In the genomic region with DNA sequence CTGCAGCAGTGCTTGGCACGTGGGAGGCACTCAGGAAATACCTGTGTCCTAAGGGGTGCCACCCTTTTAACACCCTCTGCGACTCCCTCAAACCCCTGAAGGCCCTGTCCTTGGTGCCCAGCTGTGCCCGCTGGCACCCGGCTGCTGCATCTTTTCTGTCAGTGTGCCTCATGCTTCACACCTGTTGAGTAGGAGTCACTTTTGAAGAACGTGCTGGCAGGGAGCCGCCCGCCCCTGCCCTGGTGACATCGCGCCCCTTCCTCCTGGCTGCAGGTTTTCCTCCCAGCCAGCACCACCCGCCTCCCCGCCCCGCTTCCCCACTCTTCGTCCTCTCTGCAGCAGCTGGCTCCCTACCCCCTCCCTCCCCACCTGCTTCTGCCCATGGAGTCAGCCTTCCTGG, we compare ENCODE assay signal across 17 cellular contexts. TPM values are rescaled to one million over a fixed set of nuclear protein-coding genes. Genes with fewer than 3 reads are reported as not detected.
DNase-seq lines count a peak whose midpoint lies in the region; ATAC-seq, FAIRE-seq and TF ChIP-seq lines count a peak whose summit lies in the region.
"Had no signal": no experiment of that assay in that cellular context is flagged by ENCODE, and none has a peak within 500 bp of the region (broad histone marks: within the 10 kb centered on the region; RNA-seq: fewer than 3 reads in every experiment).

No MANE protein-coding gene starts in this region.

- TF ChIP-seq EP300 in GM12878 (IDR thresholded peaks at IDR 0.05; ENCODE audit: borderline replicate concordance in 1 of 2, control insufficient read depth in 1 of 2, low read depth in 2 of 2, low read length in 2 of 2), result no peak

- intact Hi-C loops in breast epithelium (cut with DNase I; ENCODE audit: low total_unique reads) (no loop called here), mammary epithelial cell (cut with micrococcal nuclease) (no loop called here), GM12878 (cut with micrococcal nuclease; ENCODE audit: unreplicated experiment) (no loop called here), upper lobe of right lung (cut with DNase I) (no loop called here)

- H3K4me2 ChIP-seq in mammary epithelial cell (ENCODE audit: insufficient read depth, low read depth, low read length) (no peak overlapping the region), GM12878 (ENCODE audit: control insufficient read depth, insufficient read depth) (peak overlapping the region; percentile 28)
- H3K4me2 ChIP-seq: neural progenitor cell had no signal

- H3K4me3 ChIP-seq in breast epithelium (no peak overlapping the region), mammary epithelial cell (replicated peaks in 1 of 3; ENCODE audit: insufficient read depth in 1 of 3, low read depth in 2 of 3, low read length in 3 of 3) (no peak overlapping the region), GM12878 (no peak overlapping the region), upper lobe of right lung (no peak overlapping the region)
- H3K4me3 ChIP-seq: neural progenitor cell, upper lobe of left lung had no signal

- H3K79me2 ChIP-seq in mammary epithelial cell (ENCODE audit: insufficient read depth, low read length) (peaks cover 7% of the 10 kb centered on the region), GM12878 (ENCODE audit: control insufficient read depth, insufficient read depth, low read length) (no peaks in the 10 kb centered on the region; the same call in 1 of the 2 replicates)

- peaks cover 22 to 53% (median 23%) of the 10 kb centered on the region in 3 donors for H3K4me1 Mint-ChIP-seq in naive B cell
- peaks cover 17% of the 10 kb centered on the region for H3K4me1 Mint-ChIP-seq in nephron progenitor cell

- POLR2A ChIA-PET in GM12878 (lab: Charles Lee), result interaction anchor here (0.7 to 2.8 kb wide), 7 partner anchors 9 to 26 kb away, joined by 3 to 10 read pairs (median 3); no protein-coding TSS in a partner anchor

- peak overlapping the region; percentile 89 to 99 (median 96) for H3K27ac Mint-ChIP-seq in naive B cell
- no peak overlapping the region for H3K27ac Mint-ChIP-seq in nephron progenitor cell
- H3K27ac Mint-ChIP-seq: neural progenitor cell had no signal

- ATAC-seq in GM12878, result no peak
- no peak for ATAC-seq in naive B cell (ENCODE audit: low read depth in 2 of 2)
- ATAC-seq in upper lobe of right lung, result no peak
- ATAC-seq in HG03039 (IDR thresholded peaks at IDR 0.05; ENCODE audit: unreplicated experiment), result no peak
- ATAC-seq: CD8-positive, alpha-beta T cell had no signal

- H3K9ac ChIP-seq in mammary epithelial cell (ENCODE audit: insufficient read depth, low read length) (no peak overlapping the region), GM12878 (ENCODE audit: control insufficient read depth, insufficient read depth, low read length) (peak overlapping the region; percentile 41)
- H3K9ac ChIP-seq: neural progenitor cell had no signal

- H3K36me3 ChIP-seq in breast epithelium (no peaks in the 10 kb centered on the region), mammary epithelial cell (ENCODE audit: insufficient read depth, low read length) (peaks cover 15% of the 10 kb centered on the region), GM12878 (ENCODE audit: control insufficient read depth in 2 of 2, insufficient read depth in 2 of 2, low read length in 1 of 2) (peaks cover 22 to 23% of the 10 kb centered on the region in 2 experiments), upper lobe of right lung (peaks cover 80% of the 10 kb centered on the region)
- H3K36me3 ChIP-seq: neural progenitor cell had no signal

- BruUV-seq in mammary epithelial cell (replicated peaks; lab: Mats Ljungman, UMichigan), result no TSS peak
- no TSS peak for BruUV-seq in GM12878 (replicated peaks; lab: Mats Ljungman, UMichigan)

- H3K27ac ChIP-seq in breast epithelium, result peak overlapping the region; percentile 21 to 52
- H3K27ac ChIP-seq in mammary epithelial cell (ENCODE audit: insufficient read depth, low read depth, low read length), result no peak overlapping the region
- H3K27ac ChIP-seq in GM12878 (ENCODE audit: control insufficient read depth, insufficient read depth), result peak overlapping the region; percentile 91
- peak overlapping the region; percentile 36 for H3K27ac ChIP-seq in upper lobe of right lung
- H3K27ac ChIP-seq: neural progenitor cell had no signal

- H3K9me3 ChIP-seq in breast epithelium (no peaks in the 10 kb centered on the region), mammary epithelial cell (replicated peaks; ENCODE audit: insufficient read depth, low read length) (no peaks in the 10 kb centered on the region), GM12878 (replicated peaks; ENCODE audit: control insufficient read depth, insufficient read depth, low read length) (no peaks in the 10 kb centered on the region), upper lobe of right lung (no peaks in the 10 kb centered on the region)
- H3K9me3 ChIP-seq: upper lobe of left lung had no signal

- WGBS in mammary epithelial cell (ENCODE audit: low coverage, missing lambda C conversion rate), result 20% methylated on average over 1 of the region's 13 CpGs
- WGBS in GM12878 (ENCODE audit: insufficient coverage, insufficient replicate concordance, low lambda C conversion rate, missing lambda C conversion rate), result 18% methylated on average over 9 of the region's 13 CpGs

- H3K4me3 Mint-ChIP-seq in naive B cell (peak overlapping the region in 6 of 8 donors; percentile 47 to 87 (median 72)), nephron progenitor cell (no peak overlapping the region)
- H3K4me3 Mint-ChIP-seq: CD8-positive, alpha-beta T cell; neural progenitor cell had no signal

- TF ChIP-seq POLR2A in breast epithelium (IDR thresholded peaks at IDR 0.05) (no peak), GM12878 (IDR thresholded peaks at IDR 0.05; ENCODE audit: low read depth, low read length) (no peak)

- CTCF ChIA-PET in mammary epithelial cell (lab: Charles Lee; ENCODE audit: low non-redundant PET) (no interaction called here), GM12878 (lab: Yijun Ruan, JAX) (interaction anchor here (1.6 to 2.9 kb wide), 2 partner anchors 12 to 16 kb away, joined by 4 to 13 read pairs; no protein-coding TSS in a partner anchor)

- H4K20me1 ChIP-seq in mammary epithelial cell (ENCODE audit: insufficient read depth, low read length) (no peaks in the 10 kb centered on the region), GM12878 (ENCODE audit: control insufficient read depth, insufficient read depth) (no peaks in the 10 kb centered on the region)

- H2AFZ ChIP-seq in mammary epithelial cell (ENCODE audit: low read depth, low read length) (no peak overlapping the region), GM12878 (ENCODE audit: control insufficient read depth, low read depth, low read length) (no peak overlapping the region)
- H2AFZ ChIP-seq: neural progenitor cell had no signal

- no peak for FAIRE-seq in GM12878 (lab: Jason Lieb, UNC)
- FAIRE-seq: A204.1 had no signal

- DNase-seq in breast epithelium (ENCODE audit: low spot score in 2 of 2) (no peak), mammary epithelial cell (no peak), GM12878 (ENCODE audit: low read depth, low spot score) (no peak), naive B cell (no peak), upper lobe of right lung (no peak), nephron progenitor cell (no peak)
- DNase-seq in stimulated activated CD4-positive, alpha-beta T cell treated with anti-CD3 and anti-CD28 coated beads, Interleukin-2, amount 100 ng/mL, for 24 hours, result no peak
- DNase-seq: activated gamma-delta T cell; foreskin melanocyte; NCI-H2227 treated with DMSO at 0.1 percent for 48 hours; SHP77 treated with DMSO at 0.1 percent for 48 hours; stimulated activated CD4-positive, alpha-beta T cell treated with anti-CD3 and anti-CD28 coated beads, Interleukin-4, amount 100 ng/mL, for 4 hours had no signal

- H3K27me3 ChIP-seq in breast epithelium (no peaks in the 10 kb centered on the region), mammary epithelial cell (ENCODE audit: insufficient read depth, low read length) (no peaks in the 10 kb centered on the region), GM12878 (replicated peaks in 1 of 2; ENCODE audit: control insufficient read depth in 2 of 2, insufficient read depth in 2 of 2, low read length in 1 of 2) (no peaks in the 10 kb centered on the region), upper lobe of right lung (no peaks in the 10 kb centered on the region)
- H3K27me3 ChIP-seq: neural progenitor cell, upper lobe of left lung had no signal

- SMC1A ChIA-PET in GM12878 (lab: Charles Lee; ENCODE audit: uncharacterized antibody, unreplicated experiment), result interaction anchor here (1.0 to 1.2 kb wide), 5 partner anchors 11 to 65 kb away, joined by 3 read pairs; no protein-coding TSS in a partner anchor

- H3K27me3 Mint-ChIP-seq in naive B cell (no peaks in the 10 kb centered on the region), nephron progenitor cell (ENCODE audit: low read depth, poor library complexity) (no peaks in the 10 kb centered on the region)

- no peaks in the 10 kb centered on the region for H3K9me3 Mint-ChIP-seq in naive B cell
- H3K9me3 Mint-ChIP-seq in nephron progenitor cell, result no peaks in the 10 kb centered on the region
- H3K9me3 Mint-ChIP-seq: CD8-positive, alpha-beta T cell; neural progenitor cell had no signal

- H3K4me1 ChIP-seq in breast epithelium (no peaks in the 10 kb centered on the region), mammary epithelial cell (ENCODE audit: insufficient read depth, low read length) (peaks cover 4% of the 10 kb centered on the region), GM12878 (ENCODE audit: control insufficient read depth, insufficient read depth, low read length) (peaks cover 20% of the 10 kb centered on the region), upper lobe of right lung (peaks cover 9% of the 10 kb centered on the region)
- H3K4me1 ChIP-seq: neural progenitor cell had no signal

- dilution Hi-C loops in mammary epithelial cell (cut with HindIII; ENCODE audit: low sequenced_read_pairs), result no loop called here

- in situ Hi-C loops in mammary epithelial cell (cut with MboI; ENCODE audit: low sequenced_read_pairs in 2 of 2), result no loop called here
- in situ Hi-C loops in GM12878 (cut with MboI), result no loop called here

- TF ChIP-seq RAD21 in GM12878 (IDR thresholded peaks at IDR 0.05; ENCODE audit: insufficient read depth, low read depth, low read length), result no peak

- H3K36me3 Mint-ChIP-seq in naive B cell (no peaks in the 10 kb centered on the region), nephron progenitor cell (ENCODE audit: low read depth) (peaks cover 15% of the 10 kb centered on the region)

- TF ChIP-seq CTCF in breast epithelium (IDR thresholded peaks at IDR 0.05) (no peak), mammary epithelial cell (conservative IDR thresholded peaks at IDR 0.05 in 1 of 2, IDR thresholded peaks at IDR 0.05 in 1 of 2; ENCODE audit: extremely low read depth in 1 of 2, insufficient read depth in 1 of 2, low read depth in 1 of 2, low read length in 2 of 2) (no peak), GM12878 (IDR thresholded peaks at IDR 0.05 in 2 of 3, conservative IDR thresholded peaks at IDR 0.05 in 1 of 3; ENCODE audit: control insufficient read depth in 2 of 3, extremely low read depth in 1 of 3, insufficient read depth in 1 of 3, low read depth in 3 of 3, low read length in 3 of 3) (no peak), upper lobe of right lung (IDR thresholded peaks at IDR 0.05) (no peak), nephron progenitor cell (IDR thresholded peaks at IDR 0.05) (no peak)

- RAD21 ChIA-PET in GM12878 (lab: Charles Lee; ENCODE audit: unreplicated experiment), result interaction anchor here (0.7 to 1.5 kb wide), 8 partner anchors 12 to 107 kb away, joined by 3 to 4 read pairs (median 3); no protein-coding TSS in a partner anchor

RNA-seq across cellular contexts. Expression of a gene that starts 17.8 kb away (rescaled TPM):
- total RNA-seq in breast epithelium, result 10 to 100 TPM; 22.9 to 57.0 (median 49.0) TPM
- total RNA-seq in mammary epithelial cell, result 10 to 100 TPM; 43.4 to 74.8 TPM
- polyA plus RNA-seq in mammary epithelial cell, result 34.0 TPM
- 43.2 TPM for polyA minus RNA-seq in mammary epithelial cell
- 52.5 and 60.5 TPM in 2 replicates for total RNA-seq in GM12878 (2013; cell fraction: nucleolus; rRNA removed)
- 40.9 and 47.5 TPM in 2 replicates for total RNA-seq in GM12878 (2014; rRNA removed)
- 12.2 and 14.3 TPM in 2 replicates for total RNA-seq in GM12878 (2014; rRNA removed; fragmentation: Illumina TruSeq; extraction: Trizol)
- 65.1 and 69.4 TPM in 2 replicates for total RNA-seq in GM12878 (2021)
- polyA plus RNA-seq in GM12878 (2011; ENCODE audit: low read depth), result 8.2 TPM
- 8.0 and 18.4 TPM in 2 replicates for polyA plus RNA-seq in GM12878 (2011; rRNA removed)
- polyA plus RNA-seq in GM12878 (2011; cell fraction: cytosol; rRNA removed), result 28.1 and 42.6 TPM in 2 replicates
- 58.9 and 140 TPM in 2 replicates for polyA plus RNA-seq in GM12878 (2011; cell fraction: nucleus; rRNA removed)
- 14.9 and 21.0 TPM in 2 replicates for polyA plus RNA-seq in GM12878 (2012)
- polyA plus RNA-seq in GM12878 (2014; fragmentation: Illumina TruSeq; extraction: Trizol), result 6.6 and 14.0 TPM in 2 replicates
- polyA plus RNA-seq in GM12878 (2014; fragmentation: Nextera tagmentation; extraction: Ambion mirVana), result 1 to 10 TPM; 8.3 TPM
- polyA plus RNA-seq in GM12878 (2014; rRNA removed), result 53.8 and 55.9 TPM in 2 replicates
- 10 to 100 TPM; 37.7 to 42.4 TPM for polyA plus RNA-seq in GM12878 (2016; fragmentation: Nextera tagmentation; extraction: Ambion mirVana)
- 26.0 and 32.5 TPM in 2 replicates for polyA minus RNA-seq in GM12878 (2011; rRNA and poly(A)+ RNA removed)
- 21.4 and 21.8 TPM in 2 replicates for polyA minus RNA-seq in GM12878 (2011; cell fraction: cytosol; rRNA and poly(A)+ RNA removed)
- 33.6 and 61.0 TPM in 2 replicates for polyA minus RNA-seq in GM12878 (2011; cell fraction: nucleus; rRNA and poly(A)+ RNA removed)
- polyA plus RNA-seq in naive B cell (ENCODE audit: low read depth in 6 of 6), result 10 to 100 TPM; 45.3 to 64.6 (median 53.8) TPM
- 37.1 TPM for total RNA-seq in upper lobe of right lung

RNA-seq across cellular contexts. Expression of a gene that starts 18.4 kb away (rescaled TPM):
- total RNA-seq in breast epithelium, result 100 to 1,000 TPM; 323 to 391 (median 351) TPM
- total RNA-seq in mammary epithelial cell, result 100 to 1,000 TPM; 364 to 775 TPM
- polyA plus RNA-seq in mammary epithelial cell, result 20.1 TPM
- 98.8 TPM for polyA minus RNA-seq in mammary epithelial cell
- total RNA-seq in GM12878 (2013; cell fraction: nucleolus; rRNA removed), result 259 and 262 TPM in 2 replicates
- 13.6 and 14.0 TPM in 2 replicates for total RNA-seq in GM12878 (2014; rRNA removed)
- total RNA-seq in GM12878 (2014; rRNA removed; fragmentation: Illumina TruSeq; extraction: Trizol), result 40.5 and 44.2 TPM in 2 replicates
- total RNA-seq in GM12878 (2021), result 174 and 225 TPM in 2 replicates
- polyA plus RNA-seq in GM12878 (2011; ENCODE audit: low read depth), result 275 TPM
- 151 and 247 TPM in 2 replicates for polyA plus RNA-seq in GM12878 (2011; rRNA removed)
- 64.2 and 104 TPM in 2 replicates for polyA plus RNA-seq in GM12878 (2011; cell fraction: cytosol; rRNA removed)
- 342 and 617 TPM in 2 replicates for polyA plus RNA-seq in GM12878 (2011; cell fraction: nucleus; rRNA removed)
- polyA plus RNA-seq in GM12878 (2012), result 284 and 343 TPM in 2 replicates
- 167 and 254 TPM in 2 replicates for polyA plus RNA-seq in GM12878 (2014; fragmentation: Illumina TruSeq; extraction: Trizol)
- 10 to 100 TPM; 24.3 to 98.2 TPM for polyA plus RNA-seq in GM12878 (2014; fragmentation: Nextera tagmentation; extraction: Ambion mirVana)
- polyA plus RNA-seq in GM12878 (2014; rRNA removed), result 314 and 328 TPM in 2 replicates
- polyA plus RNA-seq in GM12878 (2016; fragmentation: Nextera tagmentation; extraction: Ambion mirVana), result 10 to 100 TPM; 27.7 to 28.3 TPM
- 72.0 and 79.5 TPM in 2 replicates for polyA minus RNA-seq in GM12878 (2011; rRNA and poly(A)+ RNA removed)
- 13.8 and 14.9 TPM in 2 replicates for polyA minus RNA-seq in GM12878 (2011; cell fraction: cytosol; rRNA and poly(A)+ RNA removed)
- polyA minus RNA-seq in GM12878 (2011; cell fraction: nucleus; rRNA and poly(A)+ RNA removed), result 125 and 169 TPM in 2 replicates
- polyA plus RNA-seq in naive B cell (ENCODE audit: low read depth in 6 of 6), result 1 to 10 TPM in 5 of 6 donors, under 1 TPM in 1; 0.88 to 4.2 (median 1.2) TPM
- total RNA-seq in upper lobe of right lung, result 1,120 TPM

RNA-seq across cellular contexts. Expression of a gene that starts 21.8 kb away (rescaled TPM):
- total RNA-seq in breast epithelium (1 to 10 TPM; 5.4 to 9.1 (median 6.6) TPM), mammary epithelial cell (1 to 10 TPM in 1 of 2 donors, under 1 TPM in 1; 0.50 to 2.4 TPM), GM12878 (2014; rRNA removed) (19.4 and 22.8 TPM in 2 replicates), GM12878 (2014; rRNA removed; fragmentation: Illumina TruSeq; extraction: Trizol) (10.8 and 13.1 TPM in 2 replicates), GM12878 (2021) (28.6 and 29.1 TPM in 2 replicates), upper lobe of right lung (11.5 TPM)
- polyA plus RNA-seq in mammary epithelial cell (0.28 TPM), GM12878 (2011; rRNA removed) (9.2 and 15.4 TPM in 2 replicates), GM12878 (2014; fragmentation: Illumina TruSeq; extraction: Trizol) (15.5 and 17.8 TPM in 2 replicates), GM12878 (2014; fragmentation: Nextera tagmentation; extraction: Ambion mirVana) (1 to 10 TPM; 4.1 to 9.7 TPM), GM12878 (2014; rRNA removed) (33.7 and 35.5 TPM in 2 replicates), GM12878 (2016; fragmentation: Nextera tagmentation; extraction: Ambion mirVana) (10 to 100 TPM; 31.0 to 35.2 TPM), naive B cell (ENCODE audit: low read depth in 6 of 6) (10 to 100 TPM; 10.2 to 35.1 (median 16.2) TPM)
- 2.0 TPM for polyA minus RNA-seq in mammary epithelial cell
- 23.1 and 23.7 TPM in 2 replicates for total RNA-seq in GM12878 (2013; cell fraction: nucleolus; rRNA removed)
- 10.7 TPM for polyA plus RNA-seq in GM12878 (2011; ENCODE audit: low read depth)
- 20.7 and 25.7 TPM in 2 replicates for polyA plus RNA-seq in GM12878 (2011; cell fraction: cytosol; rRNA removed)
- polyA plus RNA-seq in GM12878 (2011; cell fraction: nucleus; rRNA removed), result 46.7 and 57.3 TPM in 2 replicates
- 17.8 and 25.4 TPM in 2 replicates for polyA plus RNA-seq in GM12878 (2012)
- polyA minus RNA-seq in GM12878 (2011; rRNA and poly(A)+ RNA removed), result 3.9 and 9.1 TPM in 2 replicates
- polyA minus RNA-seq in GM12878 (2011; cell fraction: cytosol; rRNA and poly(A)+ RNA removed), result 1.9 and 4.7 TPM in 2 replicates
- 6.6 and 8.6 TPM in 2 replicates for polyA minus RNA-seq in GM12878 (2011; cell fraction: nucleus; rRNA and poly(A)+ RNA removed)

RNA-seq across cellular contexts. Expression of a gene that starts 49.7 kb away (rescaled TPM):
- total RNA-seq in breast epithelium (1 to 10 TPM in 1 of 3 donors, under 1 TPM in 1, not detected in 1; 0.29 to 1.3 TPM), mammary epithelial cell (not detected), GM12878 (2014; rRNA removed) (1.3 and 1.4 TPM in 2 replicates), GM12878 (2014; rRNA removed; fragmentation: Illumina TruSeq; extraction: Trizol) (0.18 and 0.49 TPM in 2 replicates), GM12878 (2021) (1.2 and 1.3 TPM in 2 replicates), upper lobe of right lung (0.43 TPM)
- polyA plus RNA-seq in mammary epithelial cell (0.03 TPM), GM12878 (2011; rRNA removed) (0.20 and 0.41 TPM in 2 replicates), GM12878 (2014; fragmentation: Illumina TruSeq; extraction: Trizol) (0.25 and 0.52 TPM in 2 replicates), GM12878 (2014; fragmentation: Nextera tagmentation; extraction: Ambion mirVana) (under 1 TPM; 0.13 TPM), GM12878 (2014; rRNA removed) (0.66 and 1.00 TPM in 2 replicates), GM12878 (2016; fragmentation: Nextera tagmentation; extraction: Ambion mirVana) (under 1 TPM; 0.64 to 0.95 TPM), naive B cell (ENCODE audit: low read depth in 6 of 6) (1 to 10 TPM; 1.5 to 3.3 (median 1.8) TPM)
- polyA minus RNA-seq in mammary epithelial cell, result not detected
- 0.79 and 1.3 TPM in 2 replicates for total RNA-seq in GM12878 (2013; cell fraction: nucleolus; rRNA removed)
- 0.33 TPM for polyA plus RNA-seq in GM12878 (2011; ENCODE audit: low read depth)
- 0.37 and 0.59 TPM in 2 replicates for polyA plus RNA-seq in GM12878 (2011; cell fraction: cytosol; rRNA removed)
- 0.96 and 1.4 TPM in 2 replicates for polyA plus RNA-seq in GM12878 (2011; cell fraction: nucleus; rRNA removed)
- polyA plus RNA-seq in GM12878 (2012), result 0.50 and 0.94 TPM in 2 replicates
- polyA minus RNA-seq in GM12878 (2011; rRNA and poly(A)+ RNA removed), result 0.44 and 0.82 TPM in 2 replicates
- polyA minus RNA-seq in GM12878 (2011; cell fraction: cytosol; rRNA and poly(A)+ RNA removed), result not detected in 2 replicates
- polyA minus RNA-seq in GM12878 (2011; cell fraction: nucleus; rRNA and poly(A)+ RNA removed), result 0.24 and 0.67 TPM in 2 replicates
